ENCODE assay signal across 8 cellular contexts in genomic region chr17:44199553-44200477, GRCh38.
A peak's percentile ranks its signal among the peaks of the same experiment; 100 is the strongest.
DNase-seq lines count a peak whose midpoint lies in the region; ATAC-seq and TF ChIP-seq lines count a peak whose summit lies in the region.

A gene with protein sequence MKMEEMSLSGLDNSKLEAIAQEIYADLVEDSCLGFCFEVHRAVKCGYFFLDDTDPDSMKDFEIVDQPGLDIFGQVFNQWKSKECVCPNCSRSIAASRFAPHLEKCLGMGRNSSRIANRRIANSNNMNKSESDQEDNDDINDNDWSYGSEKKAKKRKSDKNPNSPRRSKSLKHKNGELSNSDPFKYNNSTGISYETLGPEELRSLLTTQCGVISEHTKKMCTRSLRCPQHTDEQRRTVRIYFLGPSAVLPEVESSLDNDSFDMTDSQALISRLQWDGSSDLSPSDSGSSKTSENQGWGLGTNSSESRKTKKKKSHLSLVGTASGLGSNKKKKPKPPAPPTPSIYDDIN (minus strand): TSS chr17:44199884. CDS start chr17:44198070, 1,814 bp downstream.

- no peak for TF ChIP-seq CTCF in astrocyte of the cerebellum (IDR thresholded peaks at IDR 0.05; ENCODE audit: low read depth, low read length, missing control alignments)

- peak within 1 kb of the TSS; percentile 76 for H3K4me3 ChIP-seq in astrocyte of the cerebellum (ENCODE audit: low read depth, low read length)

- in situ Hi-C loops in astrocyte of the cerebellum (cut with HindIII; ENCODE audit: low sequenced_read_pairs) = loop anchor here (10.0 kb wide), 1 partner anchor 55 kb away; no protein-coding TSS in a partner anchor

- TF ChIP-seq POLR2A in GM18505 (IDR thresholded peaks at IDR 0.05; ENCODE audit: borderline replicate concordance, extremely low read depth, insufficient read depth, insufficient read length) = peak; percentile 29

- ATAC-seq in GM18505 (IDR thresholded peaks at IDR 0.05; ENCODE audit: unreplicated experiment) (peak; percentile 67), HG02973 (IDR thresholded peaks at IDR 0.05; ENCODE audit: unreplicated experiment) (peak; percentile 59), HG03457 (IDR thresholded peaks at IDR 0.05; ENCODE audit: unreplicated experiment) (no peak)

- DNase-seq in NCI-H2081 (lab: John Stamatoyannopoulos, UW) = peak; percentile 98 to 100
- peak; percentile 99 for DNase-seq in T-helper 9 cell
- peak; percentile 93 for DNase-seq in astrocyte of the cerebellum (ENCODE audit: low read depth)
- peak; percentile 100 for DNase-seq in hepatic stellate cell (ENCODE audit: low spot score)
- DNase-seq in retina = peak; percentile 92
